ENCODE assay signal across 29 cellular contexts in the genomic region with DNA sequence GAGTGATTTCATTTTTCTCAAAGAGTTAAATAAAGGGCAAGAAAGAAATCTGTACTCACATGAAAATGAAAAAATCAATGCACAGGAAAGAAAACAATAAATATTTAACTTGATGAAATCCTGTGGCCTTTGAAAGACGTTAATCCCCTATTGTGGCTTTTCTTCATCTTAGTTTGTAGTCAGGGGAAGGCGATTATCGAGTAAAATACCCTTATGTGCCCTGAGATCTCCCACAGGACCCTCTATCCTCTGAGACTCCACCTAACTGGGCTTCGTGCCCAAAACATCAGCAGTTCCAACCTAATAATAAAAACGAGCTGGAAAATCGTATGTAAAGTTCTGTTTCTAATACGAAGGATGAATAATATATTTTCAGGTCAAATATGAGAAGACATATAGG.
"Had no signal": no experiment of that assay in that cellular context is flagged by ENCODE, and none has a peak within 500 bp of the region (broad histone marks: within the 10 kb centered on the region; RNA-seq: fewer than 3 reads in every experiment).

No MANE protein-coding gene starts in this region.

- H3K4me2 ChIP-seq: KMS-11 had no signal

- H3K27ac ChIP-seq: cardiac muscle cell, KMS-11, Peyer's patch, RWPE1, SJCRH30 had no signal

- DNase-seq: activated CD4-positive, alpha-beta memory T cell treated with anti-CD3 and anti-CD28 coated beads for 36 hours; activated CD4-positive, alpha-beta T cell treated with anti-CD3 and anti-CD28 coated beads for 1 hour; activated CD4-positive, alpha-beta T cell treated with anti-CD3 and anti-CD28 coated beads, Interleukin-2, amount 10 ng/mL, durations not matched to agents 7 days and 5 days; activated CD8-positive, alpha-beta memory T cell treated with anti-CD3 and anti-CD28 coated beads for 24 hours; activated effector memory CD4-positive, alpha-beta T cell treated with anti-CD3 and anti-CD28 coated beads, Interleukin-2, amount 50 U/mL, for 16 hours; activated naive CD4-positive, alpha-beta T cell treated with Interleukin-2 at 50 U/mL for 16 hours; activated naive CD8-positive, alpha-beta T cell treated with anti-CD3 and anti-CD28 coated beads, Interleukin-2, amount 50 U/mL, for 24 hours; activated T-cell treated with anti-CD3 and anti-CD28 coated beads, Interleukin-2, amount 50 U/mL, for 4 hours; amniotic stem cell; NCI-H1092; NCI-H1417; NCI-H1694 treated with DMSO at 0.1 percent for 48 hours; NCI-H2081; NCI-H2227 treated with DMSO at 0.1 percent for 48 hours; NCI-H446 treated with DMSO at 0.1 percent for 48 hours; NCI-H526; NCI-H774; NK-92 treated with Interleukin-12 subunit alpha and Interleukin-12 subunit beta, amount 100 ng/mL, for 24 hours; OCI-M1; Peyer's patch; Right ventricle myocardium superior; SJCRH30 had no signal

- H3K36me3 ChIP-seq: cardiac muscle cell, Peyer's patch, SJCRH30 had no signal

- H3K9me3 ChIP-seq: Peyer's patch, SJCRH30 had no signal

- H3K27me3 Mint-ChIP-seq: activated CD4-positive, alpha-beta memory T cell treated with anti-CD3 and anti-CD28 coated beads for 36 hours; activated CD4-positive, alpha-beta T cell treated with anti-CD3 and anti-CD28 coated beads, Interleukin-2, amount 10 ng/mL, durations not matched to agents 7 days and 5 days had no signal

- H3K36me3 Mint-ChIP-seq: activated CD4-positive, alpha-beta memory T cell treated with anti-CD3 and anti-CD28 coated beads for 36 hours; activated naive CD4-positive, alpha-beta T cell treated with anti-CD3 and anti-CD28 coated beads, Interleukin-2, amount 50 U/mL, for 72 hours; brain; WTC11 had no signal

- H3K4me1 Mint-ChIP-seq: activated CD4-positive, alpha-beta T cell treated with anti-CD3 and anti-CD28 coated beads, Interleukin-2, amount 10 ng/mL, durations not matched to agents 7 days and 5 days; activated naive CD8-positive, alpha-beta T cell treated with anti-CD3 and anti-CD28 coated beads, Interleukin-2, amount 50 U/mL, for 24 hours; WTC11 had no signal

- H3K27ac Mint-ChIP-seq: activated CD4-positive, alpha-beta memory T cell treated with anti-CD3 and anti-CD28 coated beads for 36 hours; activated CD4-positive, alpha-beta T cell treated with anti-CD3 and anti-CD28 coated beads, Interleukin-2, amount 10 ng/mL, durations not matched to agents 7 days and 5 days; activated naive CD4-positive, alpha-beta T cell treated with anti-CD3 and anti-CD28 coated beads, Interleukin-2, amount 50 U/mL, for 72 hours; activated naive CD8-positive, alpha-beta T cell treated with anti-CD3 and anti-CD28 coated beads, Interleukin-2, amount 50 U/mL, for 24 hours; T-helper 1 cell treated with Interleukin-12 subunit alpha and Interleukin-12 subunit beta and Interleukin-4 antibody, amounts not matched to agents 30 μg/mL and 1 μg/mL, for 36 hours; WTC11 had no signal

- H3K4me3 Mint-ChIP-seq: activated CD4-positive, alpha-beta memory T cell treated with anti-CD3 and anti-CD28 coated beads for 36 hours; activated CD4-positive, alpha-beta T cell treated with anti-CD3 and anti-CD28 coated beads, Interleukin-2, amount 10 ng/mL, durations not matched to agents 7 days and 5 days; activated naive CD8-positive, alpha-beta T cell treated with anti-CD3 and anti-CD28 coated beads, Interleukin-2, amount 50 U/mL, for 24 hours; activated T-cell treated with anti-CD3 and anti-CD28 coated beads, Interleukin-2, amount 50 U/mL, for 4 hours; brain; T-helper 1 cell treated with Interleukin-12 subunit alpha and Interleukin-12 subunit beta and Interleukin-4 antibody, amounts not matched to agents 30 μg/mL and 1 μg/mL, for 36 hours; WTC11 had no signal

- H3K9ac ChIP-seq: KMS-11 had no signal

- H3K4me1 ChIP-seq: Peyer's patch, SJCRH30 had no signal

- H3K27me3 ChIP-seq: cardiac muscle cell, Peyer's patch, SJCRH30 had no signal

- H3K4me3 ChIP-seq: cardiac muscle cell, Peyer's patch, SJCRH30 had no signal

- H3K9me3 Mint-ChIP-seq: activated CD4-positive, alpha-beta T cell treated with anti-CD3 and anti-CD28 coated beads, Interleukin-2, amount 10 ng/mL, durations not matched to agents 7 days and 5 days had no signal
